Comparison of ENCODE assay signal across 8 cellular contexts in genomic region chr2:190678444-190679162, GRCh38. TPM values are rescaled to one million over a fixed set of nuclear protein-coding genes. Genes with fewer than 3 reads are reported as not detected.
DNase-seq lines count a peak whose midpoint lies in the region; ATAC-seq and TF ChIP-seq lines count a peak whose summit lies in the region.

No MANE protein-coding gene starts in this region.

- no peaks in the 10 kb centered on the region for H3K27me3 Mint-ChIP-seq in T-cell

- peaks cover 0 to 87% (median 25%) of the 10 kb centered on the region in 9 donors for H3K4me1 ChIP-seq in heart right ventricle

- peak; percentile 74 for ATAC-seq in GM18519 (IDR thresholded peaks at IDR 0.05; ENCODE audit: low FRiP score, unreplicated experiment)
- ATAC-seq in HG02588 (IDR thresholded peaks at IDR 0.05; ENCODE audit: unreplicated experiment): peak; percentile 59
- peak in 3 of 4 experiments; percentile 38 to 58 (median 46) for ATAC-seq in T-cell (replicated peaks in 1 of 4)
- ATAC-seq in heart right ventricle: peak in 7 of 8 donors; percentile 28 to 78 (median 48)

- peak overlapping the region; percentile 72 to 75 for H3K27ac Mint-ChIP-seq in T-cell

- H3K4me1 Mint-ChIP-seq in T-cell: peaks cover 52 to 55% (median 54%) of the 10 kb centered on the region in 3 donors

- WGBS in heart right ventricle, 2 donors: 36% methylated on average over 6 of the region's 6 CpGs

- DNase-seq in T-cell (no peak), heart right ventricle (no peak), superior temporal gyrus (ENCODE audit: extremely low spot score) (peak; percentile 63), H7 (no peak), glomerular visceral epithelial cell (ENCODE audit: extremely low spot score) (no peak), NCI-H510A (lab: John Stamatoyannopoulos, UW) (no peak)

- H3K4me3 Mint-ChIP-seq in T-cell: peak overlapping the region in 2 of 3 donors; percentile 2 to 7

- peak overlapping the region in 8 of 10 donors; percentile 1 to 63 (median 41) for H3K27ac ChIP-seq in heart right ventricle

- H3K36me3 ChIP-seq in heart right ventricle (peaks cover 0 to 61% (median 10%) of the 10 kb centered on the region in 9 donors), H7 (replicated peaks; ENCODE audit: control insufficient read depth, insufficient read depth, low read length) (no peaks in the 10 kb centered on the region)

- no peak for TF ChIP-seq CTCF in heart right ventricle (IDR thresholded peaks at IDR 0.05)

- H3K9me3 ChIP-seq in heart right ventricle: no peaks in the 10 kb centered on the region

- no peaks in the 10 kb centered on the region for H3K9me3 Mint-ChIP-seq in T-cell

- H3K27me3 ChIP-seq in heart right ventricle: no peaks in the 10 kb centered on the region
- H3K27me3 ChIP-seq in H7 (ENCODE audit: control insufficient read depth, insufficient read depth, low read length): no peaks in the 10 kb centered on the region

- intact Hi-C loops in heart right ventricle (cut with DNase I): no loop called here

- H3K4me3 ChIP-seq in heart right ventricle: no peak overlapping the region
- H3K4me3 ChIP-seq in H7 (ENCODE audit: insufficient read depth, low read depth, low read length): no peak overlapping the region

- CTCF ChIA-PET in T-cell (lab: Charles Lee): interaction anchor here (0.6 to 3.3 kb wide), 12 partner anchors 9 to 293 kb away, joined by 3 to 17 read pairs (median 3); no protein-coding TSS in a partner anchor

- POLR2A ChIA-PET in T-cell (lab: Charles Lee): interaction anchor here (0.6 to 1.0 kb wide), 4 partner anchors 8 to 148 kb away, joined by 3 to 5 read pairs (median 3); no protein-coding TSS in a partner anchor

- H3K36me3 Mint-ChIP-seq in T-cell: peaks cover 28% of the 10 kb centered on the region

RNA-seq across cellular contexts. Expression of gene NAB1, which starts 29.7 kb away (rescaled TPM):
- 10 to 100 TPM; 17.7 to 22.1 (median 19.2) TPM for total RNA-seq in T-cell
- 10 to 100 TPM; 22.7 to 41.5 (median 28.4) TPM for total RNA-seq in heart right ventricle
- 10 to 100 TPM in 1 of 2 donors, 1 to 10 TPM in 1; 9.3 to 18.9 TPM for polyA plus RNA-seq in heart right ventricle
- total RNA-seq in H7 (2014; rRNA removed; shearing (Covaris generic)): 25.4 and 32.4 TPM in 2 replicates
